ENCODE assay signal across 15 cellular contexts in genomic region chr16:10927497-10928112, GRCh38.
"Had no signal": no experiment of that assay in that cellular context is flagged by ENCODE, and none has a peak within 500 bp of the region (broad histone marks: within the 10 kb centered on the region; RNA-seq: fewer than 3 reads in every experiment).

No MANE protein-coding gene starts in this region.

- H3K36me3 Mint-ChIP-seq: natural killer cell had no signal

- H3K9me3 ChIP-seq: body of pancreas, spleen, tibial artery, uterus had no signal

- H3K36me3 ChIP-seq: uterus had no signal

- H3K9me3 Mint-ChIP-seq: activated CD4-positive, alpha-beta memory T cell treated with anti-CD3 and anti-CD28 coated beads, Interleukin-2, amount 10 ng/mL, durations not matched to agents 7 days and 5 days; activated naive CD8-positive, alpha-beta T cell treated with anti-CD3 and anti-CD28 coated beads, Interleukin-2, amount 10 ng/mL, durations not matched to agents 7 days and 5 days; immature natural killer cell; natural killer cell had no signal

- ATAC-seq: activated CD8-positive, alpha-beta memory T cell treated with anti-CD3 and anti-CD28 coated beads, Interleukin-2, amount 10 ng/mL, durations not matched to agents 7 days and 5 days; body of pancreas; natural killer cell; stimulated activated naive CD8-positive, alpha-beta T cell treated with anti-CD3 and anti-CD28 coated beads, Interleukin-15, Interleukin-2, amounts not matched to agents 100 U/mL and 50 U/mL, for 24 hours had no signal

- H3K27ac Mint-ChIP-seq: activated CD4-positive, alpha-beta memory T cell treated with anti-CD3 and anti-CD28 coated beads, Interleukin-2, amount 10 ng/mL, durations not matched to agents 7 days and 5 days; activated CD8-positive, alpha-beta memory T cell treated with anti-CD3 and anti-CD28 coated beads, Interleukin-2, amount 10 ng/mL, durations not matched to agents 7 days and 5 days; immature natural killer cell had no signal

- H3K27me3 Mint-ChIP-seq: activated CD4-positive, alpha-beta memory T cell treated with anti-CD3 and anti-CD28 coated beads, Interleukin-2, amount 10 ng/mL, durations not matched to agents 7 days and 5 days; activated CD8-positive, alpha-beta memory T cell treated with anti-CD3 and anti-CD28 coated beads, Interleukin-2, amount 10 ng/mL, durations not matched to agents 7 days and 5 days; activated naive CD8-positive, alpha-beta T cell treated with anti-CD3 and anti-CD28 coated beads, Interleukin-2, amount 10 ng/mL, durations not matched to agents 7 days and 5 days had no signal

- DNase-seq: activated CD4-positive, alpha-beta memory T cell treated with anti-CD3 and anti-CD28 coated beads, Interleukin-2, amount 10 ng/mL, durations not matched to agents 7 days and 5 days; activated CD4-positive, alpha-beta T cell treated with anti-CD3 and anti-CD28 coated beads for 48 hours; activated CD4-positive, CD25-positive, alpha-beta regulatory T cell; activated CD8-positive, alpha-beta memory T cell treated with anti-CD3 and anti-CD28 coated beads, Interleukin-2, amount 10 ng/mL, durations not matched to agents 7 days and 5 days; activated naive CD4-positive, alpha-beta T cell; activated naive CD8-positive, alpha-beta T cell treated with anti-CD3 and anti-CD28 coated beads, Interleukin-2, amount 10 ng/mL, durations not matched to agents 7 days and 5 days; body of pancreas; immature natural killer cell; natural killer cell; nucleus accumbens; stimulated activated naive CD8-positive, alpha-beta T cell treated with anti-CD3 and anti-CD28 coated beads, Interleukin-15, Interleukin-2, amounts not matched to agents 100 U/mL and 50 U/mL, for 24 hours; substantia nigra; tibial artery; uterus had no signal

- H3K4me3 ChIP-seq: body of pancreas, spleen, tibial artery, uterus had no signal

- H3K4me1 ChIP-seq: uterus had no signal

- H3K4me3 Mint-ChIP-seq: activated CD4-positive, alpha-beta memory T cell treated with anti-CD3 and anti-CD28 coated beads, Interleukin-2, amount 10 ng/mL, durations not matched to agents 7 days and 5 days; activated CD8-positive, alpha-beta memory T cell treated with anti-CD3 and anti-CD28 coated beads, Interleukin-2, amount 10 ng/mL, durations not matched to agents 7 days and 5 days; activated naive CD8-positive, alpha-beta T cell treated with anti-CD3 and anti-CD28 coated beads, Interleukin-2, amount 10 ng/mL, durations not matched to agents 7 days and 5 days; immature natural killer cell; natural killer cell had no signal

- H3K27me3 ChIP-seq: body of pancreas, spleen, tibial artery, uterus had no signal

- H3K27ac ChIP-seq: body of pancreas, tibial artery, uterus had no signal
